In genomic region chr11:114762437-114762836, GRCh38 we compare ENCODE assay signal across 8 cellular contexts.
DNase-seq lines count a peak whose midpoint lies in the region; ATAC-seq and TF ChIP-seq lines count a peak whose summit lies in the region.

No MANE protein-coding gene starts in this region.

- peak; percentile 52 for DNase-seq in activated CD4-positive, alpha-beta T cell treated with anti-CD3 and anti-CD28 coated beads for 36 hours
- no peak for DNase-seq in activated CD4-positive, alpha-beta T cell treated with anti-CD3 and anti-CD28 coated beads, Interleukin-2, amount 50 U/mL, for 4 hours
- DNase-seq in NCI-H526 treated with DMSO at 0.1 percent for 48 hours (lab: John Stamatoyannopoulos, UW) (peak; percentile 68), body of pancreas (peak; percentile 55 to 65 (median 60)), inferior parietal cortex (ENCODE audit: extremely low spot score) (peak; percentile 55)
- DNase-seq in stimulated activated CD4-positive, alpha-beta T cell treated with anti-CD3 and anti-CD28 coated beads, Interleukin-4, amount 100 ng/mL, for 1 hour, result peak; percentile 7
- no peak for DNase-seq in stimulated activated naive CD8-positive, alpha-beta T cell treated with anti-CD3 and anti-CD28 coated beads, Interleukin-15, Interleukin-2, amounts not matched to agents 100 U/mL and 50 U/mL, for 24 hours

- no peak overlapping the region for H3K4me3 Mint-ChIP-seq in activated CD4-positive, alpha-beta T cell treated with anti-CD3 and anti-CD28 coated beads for 36 hours

- no peaks in the 10 kb centered on the region for H3K9me3 ChIP-seq in body of pancreas

- no peaks in the 10 kb centered on the region for H3K36me3 Mint-ChIP-seq in activated CD4-positive, alpha-beta T cell treated with anti-CD3 and anti-CD28 coated beads for 36 hours (ENCODE audit: low read depth)

- H3K4me3 ChIP-seq in body of pancreas, result no peak overlapping the region

- intact Hi-C loops in activated CD4-positive, alpha-beta T cell treated with anti-CD3 and anti-CD28 coated beads for 36 hours (cut with DNase I, micrococcal nuclease), result loop anchor here (1.0 to 5.0 kb wide), 3 partner anchors 420 to 481 kb away; no protein-coding TSS in a partner anchor
- intact Hi-C loops in body of pancreas (cut with DNase I), result no loop called here

- CTCF ChIA-PET in activated CD4-positive, alpha-beta T cell treated with anti-CD3 and anti-CD28 coated beads for 36 hours (lab: Charles Lee), result interaction anchor here (0.7 kb wide), 1 partner anchor 472 kb away, joined by 3 read pairs; no protein-coding TSS in a partner anchor

- H3K4me1 ChIP-seq in body of pancreas, result no peaks in the 10 kb centered on the region

- H3K9me3 Mint-ChIP-seq in activated CD4-positive, alpha-beta T cell treated with anti-CD3 and anti-CD28 coated beads for 36 hours (ENCODE audit: low read depth), result no peaks in the 10 kb centered on the region

- H3K27me3 Mint-ChIP-seq in activated CD4-positive, alpha-beta T cell treated with anti-CD3 and anti-CD28 coated beads for 36 hours, result peaks cover 25% of the 10 kb centered on the region

- peaks cover 0 to 5% of the 10 kb centered on the region in 2 donors for H3K27me3 ChIP-seq in body of pancreas

- no peak overlapping the region for H3K27ac ChIP-seq in body of pancreas

- 5 to 6% methylated on average over 4 of the region's 4 CpGs for WGBS in body of pancreas, 2 donors

- TF ChIP-seq CTCF in body of pancreas (IDR thresholded peaks at IDR 0.05), result peak; percentile 18 to 63 (median 55)

- ATAC-seq in activated CD4-positive, alpha-beta T cell treated with anti-CD3 and anti-CD28 coated beads for 36 hours, result no peak
- peak; percentile 63 for ATAC-seq in body of pancreas
- ATAC-seq in GM18907 (IDR thresholded peaks at IDR 0.05; ENCODE audit: unreplicated experiment), result no peak
- ATAC-seq in stimulated activated naive CD8-positive, alpha-beta T cell treated with anti-CD3 and anti-CD28 coated beads, Interleukin-15, Interleukin-2, amounts not matched to agents 100 U/mL and 50 U/mL, for 24 hours, result no peak

- no peaks in the 10 kb centered on the region for H3K36me3 ChIP-seq in body of pancreas (replicated peaks in 1 of 2; ENCODE audit: insufficient read depth in 1 of 2, low read depth in 2 of 2)

- H3K4me1 Mint-ChIP-seq in activated CD4-positive, alpha-beta T cell treated with anti-CD3 and anti-CD28 coated beads for 36 hours, result no peaks in the 10 kb centered on the region

- TF ChIP-seq POLR2A in body of pancreas (IDR thresholded peaks at IDR 0.05), result no peak

- H3K27ac Mint-ChIP-seq in activated CD4-positive, alpha-beta T cell treated with anti-CD3 and anti-CD28 coated beads for 36 hours, result no peak overlapping the region

- POLR2A ChIA-PET in activated CD4-positive, alpha-beta T cell treated with anti-CD3 and anti-CD28 coated beads for 36 hours (lab: Charles Lee), result no interaction called here

Comparison
In these comparisons a context has a peak if more than half of its experiments do, and no peak if none do; other contexts are left out.
1. DNase-seq: peak in activated CD4-positive, alpha-beta T cell treated with anti-CD3 and anti-CD28 coated beads for 36 hours (single experiment), NCI-H526 treated with DMSO at 0.1 percent for 48 hours (single experiment), body of pancreas (4 of 4), inferior parietal cortex (single experiment) and stimulated activated CD4-positive, alpha-beta T cell treated with anti-CD3 and anti-CD28 coated beads, Interleukin-4, amount 100 ng/mL, for 1 hour (single experiment); none in activated CD4-positive, alpha-beta T cell treated with anti-CD3 and anti-CD28 coated beads, Interleukin-2, amount 50 U/mL, for 4 hours (0 of 2) and stimulated activated naive CD8-positive, alpha-beta T cell treated with anti-CD3 and anti-CD28 coated beads, Interleukin-15, Interleukin-2, amounts not matched to agents 100 U/mL and 50 U/mL, for 24 hours (single experiment).